In genomic region chr2:200763422-200763821, GRCh38 we compare ENCODE assay signal across 1 cellular context.
TF ChIP-seq lines count a peak whose summit lies in the region.

No MANE protein-coding gene starts in this region.

TF ChIP-seq in K562, 482 proteins besides CTCF, POLR2A, EP300 and RAD21 (continued from another document):
- TF ChIP-seq FOSL1 (tag; conservative IDR thresholded peaks at IDR 0.05) (peak; percentile 55), RBM25 (IDR thresholded peaks at IDR 0.05; ENCODE audit: low read depth, low read length, severe bottlenecking) (no peak), KLF10 (CRISPR knock-in tag; IDR thresholded peaks at IDR 0.05) (no peak)
- TF ChIP-seq, protein P1, sequence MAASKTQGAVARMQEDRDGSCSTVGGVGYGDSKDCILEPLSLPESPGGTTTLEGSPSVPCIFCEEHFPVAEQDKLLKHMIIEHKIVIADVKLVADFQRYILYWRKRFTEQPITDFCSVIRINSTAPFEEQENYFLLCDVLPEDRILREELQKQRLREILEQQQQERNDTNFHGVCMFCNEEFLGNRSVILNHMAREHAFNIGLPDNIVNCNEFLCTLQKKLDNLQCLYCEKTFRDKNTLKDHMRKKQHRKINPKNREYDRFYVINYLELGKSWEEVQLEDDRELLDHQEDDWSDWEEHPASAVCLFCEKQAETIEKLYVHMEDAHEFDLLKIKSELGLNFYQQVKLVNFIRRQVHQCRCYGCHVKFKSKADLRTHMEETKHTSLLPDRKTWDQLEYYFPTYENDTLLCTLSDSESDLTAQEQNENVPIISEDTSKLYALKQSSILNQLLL (CRISPR knock-in tag; IDR thresholded peaks at IDR 0.05; ENCODE audit: borderline replicate concordance): no peak
